8 cellular contexts compared by ENCODE assay signal in genomic region chr9:137028281-137029057, GRCh38. TPM values are rescaled to one million over a fixed set of nuclear protein-coding genes. Genes with fewer than 3 reads are reported as not detected.
DNase-seq lines count a peak whose midpoint lies in the region; ATAC-seq and TF ChIP-seq lines count a peak whose summit lies in the region.

No MANE protein-coding gene starts in this region.

- H2AFZ ChIP-seq in fibroblast of lung (ENCODE audit: low read length): no peak overlapping the region

- H3K27ac Mint-ChIP-seq in naive thymus-derived CD8-positive, alpha-beta T cell: peak overlapping the region in 8 of 10 donors; percentile 9 to 88 (median 72)

- H3K4me1 ChIP-seq in NT2/D1 (ENCODE audit: insufficient read depth, insufficient read length) (peaks cover 39% of the 10 kb centered on the region), fibroblast of lung (ENCODE audit: control insufficient read depth, extremely low read depth, insufficient read depth, low read length) (peaks cover 4% of the 10 kb centered on the region)

- POLR2A ChIA-PET in naive thymus-derived CD8-positive, alpha-beta T cell (lab: Charles Lee): interaction anchor here (0.6 to 4.9 kb wide), 11 partner anchors 9 to 239 kb away, joined by 3 to 26 read pairs (median 3); partner anchors contain the start of genes C8G, CLIC3, FBXW5 and MAN1B1

- TF ChIP-seq CTCF in fibroblast of lung (conservative IDR thresholded peaks at IDR 0.05 in 1 of 2, IDR thresholded peaks at IDR 0.05 in 1 of 2; ENCODE audit: low read depth in 1 of 2, low read length in 2 of 2): peak in 1 of 2 donors; percentile 34

- DNase-seq in NT2/D1 (ENCODE audit: low read depth, low spot score) (no peak), fibroblast of lung (ENCODE audit: low read depth in 2 of 2) (no peak), stromal cell of bone marrow (ENCODE audit: low read depth) (peak; percentile 15)
- DNase-seq in activated T-cell treated with anti-CD3 and anti-CD28 coated beads, Interleukin-2, amount 50 U/mL, for 48 hours: peak; percentile 79 to 81
- DNase-seq in naive thymus-derived CD8-positive, alpha-beta T cell: peak; percentile 32 to 80 (median 64)

- H3K79me2 ChIP-seq in fibroblast of lung (ENCODE audit: control insufficient read depth, insufficient read depth, low read length): no peaks in the 10 kb centered on the region

- H3K27me3 Mint-ChIP-seq in naive thymus-derived CD8-positive, alpha-beta T cell: no peaks in the 10 kb centered on the region

- no peaks in the 10 kb centered on the region for H3K9me3 Mint-ChIP-seq in naive thymus-derived CD8-positive, alpha-beta T cell

- H3K4me1 Mint-ChIP-seq in naive thymus-derived CD8-positive, alpha-beta T cell: peaks cover 16 to 66% (median 55%) of the 10 kb centered on the region in 4 donors

- H3K9ac ChIP-seq in NT2/D1 (ENCODE audit: insufficient read length, low read depth) (peak overlapping the region; percentile 75), fibroblast of lung (ENCODE audit: insufficient read depth, low read length) (no peak overlapping the region)

- H3K4me2 ChIP-seq in fibroblast of lung (ENCODE audit: extremely low read depth, insufficient read depth, low read length): peak overlapping the region; percentile 81

- H4K20me1 ChIP-seq in fibroblast of lung (ENCODE audit: control insufficient read depth, extremely low read depth, insufficient read depth, low read length): no peaks in the 10 kb centered on the region

- H3K27me3 ChIP-seq in NT2/D1 (ENCODE audit: insufficient read depth, insufficient read length): peaks cover 34% of the 10 kb centered on the region
- no peaks in the 10 kb centered on the region for H3K27me3 ChIP-seq in fibroblast of lung (ENCODE audit: control insufficient read depth, insufficient read depth, low read length)

- no peaks in the 10 kb centered on the region for H3K9me3 ChIP-seq in NT2/D1 (ENCODE audit: insufficient read depth, low read length)
- H3K9me3 ChIP-seq in fibroblast of lung (ENCODE audit: control insufficient read depth, insufficient read depth, low read depth, low read length): no peaks in the 10 kb centered on the region

- no peak overlapping the region for H3K27ac ChIP-seq in fibroblast of lung (ENCODE audit: insufficient read depth, low read length)

- H3K4me3 ChIP-seq in GM08714 (ENCODE audit: low read length) (peak overlapping the region; percentile 16; the same call in 1 of the 2 replicates), NT2/D1 (ENCODE audit: insufficient read length, low read depth) (peak overlapping the region; percentile 33), fibroblast of lung (replicated peaks in 1 of 4; ENCODE audit: control extremely low read depth in 1 of 4, insufficient read depth in 1 of 4, low read depth in 3 of 4, low read length in 4 of 4) (peak overlapping the region; percentile 10 to 64 (median 29))

- no peaks in the 10 kb centered on the region for H3K36me3 Mint-ChIP-seq in naive thymus-derived CD8-positive, alpha-beta T cell

- H3K36me3 ChIP-seq in NT2/D1 (ENCODE audit: insufficient read depth, insufficient read length, low read length) (no peaks in the 10 kb centered on the region), fibroblast of lung (ENCODE audit: control insufficient read depth, insufficient read depth, low read length) (no peaks in the 10 kb centered on the region)

- ATAC-seq in HG03175 (IDR thresholded peaks at IDR 0.05; ENCODE audit: unreplicated experiment): peak; percentile 40
- ATAC-seq in naive thymus-derived CD8-positive, alpha-beta T cell: peak; percentile 63 to 77
- no peak for ATAC-seq in HG02870 (IDR thresholded peaks at IDR 0.05; ENCODE audit: unreplicated experiment)

- H3K4me3 Mint-ChIP-seq in naive thymus-derived CD8-positive, alpha-beta T cell: peak overlapping the region; percentile 75 to 88 (median 83)

RNA-seq across cellular contexts. Expression of gene ABCA2, which starts 0.4 kb away (rescaled TPM):
- total RNA-seq in fibroblast of lung: 13.9 and 21.8 TPM in 2 replicates
- polyA plus RNA-seq in fibroblast of lung: 8.5 and 13.4 TPM in 2 replicates
- 14.8 and 21.5 TPM in 2 replicates for polyA plus RNA-seq in fibroblast of lung (2012)
- 43.7 and 105 TPM in 2 replicates for polyA minus RNA-seq in fibroblast of lung (ENCODE audit: low replicate concordance)
- total RNA-seq in naive thymus-derived CD8-positive, alpha-beta T cell: 10 to 100 TPM; 37.0 to 41.5 TPM
- 1 to 10 TPM; 3.9 to 9.4 (median 4.7) TPM for polyA plus RNA-seq in naive thymus-derived CD8-positive, alpha-beta T cell

RNA-seq across cellular contexts. Expression of gene FUT7, which starts 3.4 kb away (rescaled TPM):
- total RNA-seq in fibroblast of lung: not detected in 2 replicates
- polyA plus RNA-seq in fibroblast of lung: not detected in 2 replicates
- not detected in 2 replicates for polyA plus RNA-seq in fibroblast of lung (2012)
- not detected in 2 replicates for polyA minus RNA-seq in fibroblast of lung (ENCODE audit: low replicate concordance)
- under 1 TPM in 1 of 2 experiments, not detected in 1; 0.13 TPM for total RNA-seq in naive thymus-derived CD8-positive, alpha-beta T cell
- polyA plus RNA-seq in naive thymus-derived CD8-positive, alpha-beta T cell: 1 to 10 TPM; 1.2 to 1.6 (median 1.6) TPM

RNA-seq across cellular contexts. Expression of gene NPDC1, which starts 17.5 kb away (rescaled TPM):
- 10.5 and 15.7 TPM in 2 replicates for total RNA-seq in fibroblast of lung
- 9.0 and 12.1 TPM in 2 replicates for polyA plus RNA-seq in fibroblast of lung
- 31.5 and 54.9 TPM in 2 replicates for polyA plus RNA-seq in fibroblast of lung (2012)
- polyA minus RNA-seq in fibroblast of lung (ENCODE audit: low replicate concordance): 8.6 and 9.9 TPM in 2 replicates
- 1 to 10 TPM; 2.8 to 4.3 TPM for total RNA-seq in naive thymus-derived CD8-positive, alpha-beta T cell
- polyA plus RNA-seq in naive thymus-derived CD8-positive, alpha-beta T cell: 1 to 10 TPM; 2.1 to 9.3 (median 4.2) TPM

RNA-seq across cellular contexts. Expression of gene ENTPD2, which starts 25.4 kb away (rescaled TPM):
- under 0.01 TPM in 2 replicates for total RNA-seq in fibroblast of lung
- not detected in 2 replicates for polyA plus RNA-seq in fibroblast of lung
- 0.12 TPM in 1 of 2 replicates, not detected in the other for polyA plus RNA-seq in fibroblast of lung (2012)
- polyA minus RNA-seq in fibroblast of lung (ENCODE audit: low replicate concordance): not detected in 2 replicates
- total RNA-seq in naive thymus-derived CD8-positive, alpha-beta T cell: not detected
- not detected for polyA plus RNA-seq in naive thymus-derived CD8-positive, alpha-beta T cell

RNA-seq across cellular contexts. Expression of gene CLIC3, which starts 32.1 kb away (rescaled TPM):
- total RNA-seq in fibroblast of lung: 1.3 and 3.5 TPM in 2 replicates
- polyA plus RNA-seq in fibroblast of lung: 0.98 and 1.5 TPM in 2 replicates
- 2.3 and 7.2 TPM in 2 replicates for polyA plus RNA-seq in fibroblast of lung (2012)
- polyA minus RNA-seq in fibroblast of lung (ENCODE audit: low replicate concordance): 0.59 and 1.2 TPM in 2 replicates
- total RNA-seq in naive thymus-derived CD8-positive, alpha-beta T cell: 10 to 100 TPM; 11.1 to 13.5 TPM
- polyA plus RNA-seq in naive thymus-derived CD8-positive, alpha-beta T cell: 10 to 100 TPM in 2 of 3 donors, 1 to 10 TPM in 1; 7.0 to 30.2 (median 16.9) TPM

Comparison
In these comparisons a context has a peak if more than half of its experiments do, and no peak if none do; other contexts are left out.
1. DNase-seq: peak in activated T-cell treated with anti-CD3 and anti-CD28 coated beads, Interleukin-2, amount 50 U/mL, for 48 hours (2 of 2), naive thymus-derived CD8-positive, alpha-beta T cell (10 of 10) and stromal cell of bone marrow (single experiment); none in NT2/D1 (single experiment) and fibroblast of lung (0 of 2).
2. Peak in every context shown above with its lines, with median percentiles within 50 percentile points of each other: H3K4me3 ChIP-seq.